ENCODE assay signal across 1 cellular context in the genomic region with DNA sequence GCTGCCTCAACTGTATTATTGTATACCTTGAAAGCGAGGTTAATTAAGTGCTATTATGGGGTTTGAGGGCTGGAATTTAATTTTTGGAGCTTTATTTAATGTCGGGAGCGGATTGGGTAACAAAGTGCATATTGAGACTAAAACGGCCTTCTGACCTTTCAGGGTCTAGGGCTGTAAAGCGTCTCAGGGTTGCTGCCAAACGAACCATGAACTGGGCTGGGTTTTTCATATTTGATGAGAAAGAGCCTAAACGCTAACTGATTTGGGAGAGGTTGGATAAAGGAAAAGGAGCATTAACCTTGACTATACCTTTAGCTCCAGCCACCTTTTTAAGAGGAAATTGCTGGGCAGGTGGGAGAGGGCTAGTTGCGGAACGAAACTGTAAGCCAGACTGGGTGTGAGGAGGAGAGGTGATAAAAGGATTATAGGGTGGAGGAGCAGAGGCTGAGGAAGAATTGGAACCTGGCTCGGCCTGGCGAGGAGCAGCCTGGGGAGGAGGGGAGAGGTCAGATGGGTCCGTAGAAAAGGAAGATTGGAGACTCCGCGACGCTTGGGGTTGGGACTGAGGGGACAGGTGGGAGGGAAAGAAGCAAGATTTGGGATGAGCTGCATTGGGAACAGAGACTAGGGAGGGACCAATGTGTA.
TF ChIP-seq lines count a peak whose summit lies in the region.

No MANE protein-coding gene starts in this region.

TF ChIP-seq in liver, 16 proteins besides CTCF, POLR2A, EP300 and RAD21:
- peak in 1 of 2 donors; percentile 26 for TF ChIP-seq JUND (IDR thresholded peaks at IDR 0.05)
- TF ChIP-seq RXRA (IDR thresholded peaks at IDR 0.05): peak in 1 of 2 donors; percentile 45
- peak; percentile 40 to 83 for TF ChIP-seq HNF4A (conservative IDR thresholded peaks at IDR 0.05)
